In the genomic region with DNA sequence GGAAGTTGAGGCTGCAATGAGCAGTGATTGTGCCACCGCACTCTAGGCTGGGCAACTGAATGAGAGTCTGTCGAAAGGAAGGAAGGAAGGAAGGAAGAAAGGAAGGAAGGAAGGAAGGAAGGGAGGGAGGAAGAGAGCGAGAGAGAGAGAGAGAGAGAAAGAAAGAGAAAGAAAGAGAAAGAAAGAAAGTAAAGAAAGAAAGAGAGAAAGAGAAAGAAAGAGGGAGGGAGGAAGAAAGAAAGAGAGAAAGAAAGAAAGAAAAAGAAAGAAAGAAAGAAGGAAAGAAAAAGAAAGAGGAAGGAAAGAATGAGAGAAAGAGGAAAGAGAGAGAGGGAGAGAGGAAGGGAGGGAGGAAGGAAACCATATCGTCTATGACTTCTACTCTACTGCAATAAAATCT, we compare ENCODE assay signal across 2 cellular contexts.
TF ChIP-seq lines count a peak whose summit lies in the region.

No MANE protein-coding gene starts in this region.

TF ChIP-seq in HEK293, 187 proteins besides CTCF, POLR2A, EP300 and RAD21:
- TF ChIP-seq ZNF366 (tag by site-specific recombination; conservative IDR thresholded peaks at IDR 0.05) (peak; percentile 76), ZNF747 (tag by site-specific recombination; IDR thresholded peaks at IDR 0.05) (no peak), ZNF112 (tag by site-specific recombination; IDR thresholded peaks at IDR 0.05) (no peak), PRDM1 (tag by site-specific recombination; IDR thresholded peaks at IDR 0.05) (peak; percentile 57)

TF ChIP-seq in K562, 482 proteins besides CTCF, POLR2A, EP300 and RAD21:
- no peak for TF ChIP-seq E2F3 (CRISPR knock-in tag; IDR thresholded peaks at IDR 0.05)
- TF ChIP-seq, protein P1, sequence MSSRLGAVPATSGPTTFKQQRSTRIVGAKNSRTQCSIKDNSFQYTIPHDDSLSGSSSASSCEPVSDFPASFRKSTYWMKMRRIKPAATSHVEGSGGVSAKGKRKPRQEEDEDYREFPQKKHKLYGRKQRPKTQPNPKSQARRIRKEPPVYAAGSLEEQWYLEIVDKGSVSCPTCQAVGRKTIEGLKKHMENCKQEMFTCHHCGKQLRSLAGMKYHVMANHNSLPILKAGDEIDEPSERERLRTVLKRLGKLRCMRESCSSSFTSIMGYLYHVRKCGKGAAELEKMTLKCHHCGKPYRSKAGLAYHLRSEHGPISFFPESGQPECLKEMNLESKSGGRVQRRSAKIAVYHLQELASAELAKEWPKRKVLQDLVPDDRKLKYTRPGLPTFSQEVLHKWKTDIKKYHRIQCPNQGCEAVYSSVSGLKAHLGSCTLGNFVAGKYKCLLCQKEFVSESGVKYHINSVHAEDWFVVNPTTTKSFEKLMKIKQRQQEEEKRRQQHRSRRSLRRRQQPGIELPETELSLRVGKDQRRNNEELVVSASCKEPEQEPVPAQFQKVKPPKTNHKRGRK (tag; IDR thresholded peaks at IDR 0.05): peak; percentile 56; the same call in 1 of the 2 replicates
